1 cellular context compared by ENCODE assay signal in genomic region chr5:148799737-148800527, GRCh38.
TF ChIP-seq lines count a peak whose summit lies in the region.

No MANE protein-coding gene starts in this region.

TF ChIP-seq in IMR-90, 13 proteins besides CTCF, POLR2A, EP300 and RAD21 (continued from another document):
- TF ChIP-seq, protein P1, sequence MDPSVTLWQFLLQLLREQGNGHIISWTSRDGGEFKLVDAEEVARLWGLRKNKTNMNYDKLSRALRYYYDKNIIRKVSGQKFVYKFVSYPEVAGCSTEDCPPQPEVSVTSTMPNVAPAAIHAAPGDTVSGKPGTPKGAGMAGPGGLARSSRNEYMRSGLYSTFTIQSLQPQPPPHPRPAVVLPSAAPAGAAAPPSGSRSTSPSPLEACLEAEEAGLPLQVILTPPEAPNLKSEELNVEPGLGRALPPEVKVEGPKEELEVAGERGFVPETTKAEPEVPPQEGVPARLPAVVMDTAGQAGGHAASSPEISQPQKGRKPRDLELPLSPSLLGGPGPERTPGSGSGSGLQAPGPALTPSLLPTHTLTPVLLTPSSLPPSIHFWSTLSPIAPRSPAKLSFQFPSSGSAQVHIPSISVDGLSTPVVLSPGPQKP (IDR thresholded peaks at IDR 0.05; ENCODE audit: borderline replicate concordance, low read depth, low read length): no peak
